30 cellular contexts compared by ENCODE assay signal in the genomic region with DNA sequence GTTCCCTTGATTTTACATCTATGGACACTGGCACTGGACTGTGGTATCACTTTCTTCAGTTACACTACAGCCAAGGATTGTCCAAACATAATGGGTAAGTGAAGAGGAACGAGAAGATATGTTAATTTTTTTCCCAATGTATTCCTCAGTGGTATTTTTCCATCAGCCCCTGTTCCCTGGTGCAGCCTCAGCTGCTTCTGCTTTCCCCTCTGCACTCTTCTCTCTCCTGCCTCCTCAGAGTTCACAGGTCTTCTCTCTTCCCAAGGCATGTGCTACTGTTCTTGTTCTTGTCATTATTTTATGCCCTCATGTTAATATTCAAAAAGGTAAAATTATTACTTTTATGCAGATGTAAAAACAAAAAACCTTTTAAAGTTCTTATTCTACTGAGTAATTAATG.
"Had no signal": no experiment of that assay in that cellular context is flagged by ENCODE, and none has a peak within 500 bp of the region (broad histone marks: within the 10 kb centered on the region; RNA-seq: fewer than 3 reads in every experiment).

No MANE protein-coding gene starts in this region.

- H3K36me3 Mint-ChIP-seq: activated naive CD8-positive, alpha-beta T cell had no signal

- DNase-seq: activated B cell treated with CpG ODN at 0.5 μM for 24 hours; activated CD4-positive, alpha-beta T cell treated with anti-CD3 and anti-CD28 coated beads for 48 hours; activated CD4-positive, alpha-beta T cell treated with anti-CD3 and anti-CD28 coated beads, Interleukin-2, amount 50 U/mL, for 1 hour; activated CD4-positive, alpha-beta T cell treated with anti-CD3 and anti-CD28 coated beads, Interleukin-2, amount 50 U/mL, for 48 hours; activated CD8-positive, alpha-beta memory T cell treated with anti-CD3 and anti-CD28 coated beads for 24 hours; activated CD8-positive, alpha-beta T cell treated with anti-CD3 and anti-CD28 coated beads for 36 hours; activated effector memory CD4-positive, alpha-beta T cell treated with Interleukin-2 at 50 U/mL for 16 hours; activated gamma-delta T cell treated with Interleukin-2 at 50 U/mL for 16 hours; activated naive CD4-positive, alpha-beta T cell treated with anti-CD3 and anti-CD28 coated beads, Interleukin-2, amount 50 U/mL, for 16 hours; activated naive CD4-positive, alpha-beta T cell treated with Interleukin-2 at 50 U/mL for 16 hours; activated T-cell treated with anti-CD3 and anti-CD28 coated beads, Interleukin-2, amount 50 U/mL, for 4 hours; amniotic stem cell; anterior cingulate cortex; body of pancreas; central memory CD4-positive, alpha-beta T cell; cerebellar nuclear complex; colonic mucosa; effector memory CD4-positive, alpha-beta T cell; endodermal cell; foreskin fibroblast; head of caudate nucleus; hippocampal formation; T-helper 2 cell had no signal

- H3K27ac Mint-ChIP-seq: activated B cell treated with CpG ODN at 0.5 μM for 24 hours; activated CD8-positive, alpha-beta T cell treated with anti-CD3 and anti-CD28 coated beads for 36 hours; activated naive CD8-positive, alpha-beta T cell; activated T-helper 17 cell treated with anti-CD3 and anti-CD28 coated beads, Interleukin-2, amount 50 U/mL, for 72 hours; endodermal cell had no signal

- ATAC-seq: activated CD4-positive, CD25-positive, alpha-beta regulatory T cell treated with anti-CD3 and anti-CD28 coated beads, Interleukin-2, amount 50 U/mL, for 24 hours; activated CD8-positive, alpha-beta T cell treated with anti-CD3 and anti-CD28 coated beads for 36 hours; activated T-cell treated with anti-CD3 and anti-CD28 coated beads, Interleukin-2, amount 50 U/mL, for 4 hours; activated T-helper 17 cell treated with anti-CD3 and anti-CD28 coated beads, Interleukin-2, amount 50 U/mL, for 72 hours; body of pancreas; esophagus mucosa had no signal

- H3K4me3 ChIP-seq: body of pancreas, breast epithelium, cardiac muscle cell, colonic mucosa had no signal

- H3K27me3 ChIP-seq: body of pancreas, breast epithelium, cardiac muscle cell, colonic mucosa had no signal

- H3K4me1 Mint-ChIP-seq: activated B cell treated with CpG ODN at 0.5 μM for 24 hours; activated T-helper 17 cell treated with anti-CD3 and anti-CD28 coated beads, Interleukin-2, amount 50 U/mL, for 72 hours; endodermal cell had no signal

- H3K9me3 ChIP-seq: body of pancreas, breast epithelium, colonic mucosa had no signal

- H3K36me3 ChIP-seq: breast epithelium, cardiac muscle cell, colonic mucosa had no signal

- H3K27me3 Mint-ChIP-seq: activated B cell treated with CpG ODN at 0.5 μM for 24 hours; activated CD8-positive, alpha-beta T cell treated with anti-CD3 and anti-CD28 coated beads for 36 hours; activated naive CD8-positive, alpha-beta T cell; activated T-helper 17 cell treated with anti-CD3 and anti-CD28 coated beads, Interleukin-2, amount 50 U/mL, for 72 hours had no signal

- H3K9me3 Mint-ChIP-seq: endodermal cell had no signal

- H3K4me1 ChIP-seq: body of pancreas, breast epithelium, colonic mucosa had no signal

- H3K27ac ChIP-seq: body of pancreas, breast epithelium, cardiac muscle cell, colonic mucosa, VCaP had no signal

- H3K4me3 Mint-ChIP-seq: activated B cell treated with CpG ODN at 0.5 μM for 24 hours; activated CD8-positive, alpha-beta T cell treated with anti-CD3 and anti-CD28 coated beads for 36 hours; activated naive CD8-positive, alpha-beta T cell; activated T-cell treated with anti-CD3 and anti-CD28 coated beads, Interleukin-2, amount 50 U/mL, for 4 hours; activated T-helper 17 cell treated with anti-CD3 and anti-CD28 coated beads, Interleukin-2, amount 50 U/mL, for 72 hours; endodermal cell had no signal
